In the genomic region with DNA sequence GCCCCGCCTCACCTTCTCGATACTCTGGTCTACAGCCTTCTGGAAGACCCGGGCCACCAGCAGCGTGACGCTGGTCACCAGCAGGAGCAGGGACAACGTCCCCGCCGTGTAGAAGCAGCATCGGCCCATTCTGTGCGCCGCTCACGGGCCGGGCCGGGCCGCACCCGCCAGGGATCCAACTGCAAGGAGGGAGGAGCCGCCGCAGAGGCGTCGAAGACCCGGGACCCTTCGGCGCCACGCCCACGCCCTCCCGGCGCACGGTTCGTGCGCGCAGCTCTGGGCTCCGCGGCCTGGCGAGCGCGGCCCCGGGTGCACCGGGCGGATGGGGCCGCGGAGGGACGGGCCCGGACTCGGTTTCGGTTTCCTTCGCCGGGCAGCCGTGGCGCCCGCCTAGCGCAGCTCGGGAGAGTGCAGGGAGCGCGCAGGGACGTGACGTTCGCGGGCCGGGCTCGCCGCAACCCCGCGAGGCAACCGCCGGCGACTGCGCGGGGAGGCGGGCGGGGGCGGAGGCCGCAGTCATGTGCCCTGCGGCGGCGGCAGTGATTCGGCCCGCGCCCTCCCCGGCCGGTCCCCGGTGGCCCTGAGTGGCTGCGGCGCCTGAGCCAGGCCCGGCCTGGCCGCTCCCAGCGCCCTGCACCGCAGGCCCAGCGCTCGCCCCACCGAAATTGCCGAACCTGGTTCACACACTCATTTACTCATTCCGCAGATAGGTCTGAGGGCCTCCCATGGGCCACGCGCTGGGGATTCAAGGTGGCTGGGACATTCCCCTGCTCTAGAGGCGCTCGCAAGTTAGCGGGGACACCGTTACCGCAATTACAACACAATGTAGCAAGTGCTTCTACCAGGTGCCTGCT, we compare ENCODE assay signal across 8 cellular contexts. TPM values are rescaled to one million over a fixed set of nuclear protein-coding genes. Genes with fewer than 3 reads are reported as not detected.
DNase-seq lines count a peak whose midpoint lies in the region; ATAC-seq lines count a peak whose summit lies in the region.

SCARB2 (minus strand) TSS at position 410 of the 854 bp plus-strand sequence; CDS start at position 129, 281 bp downstream.

- peak; percentile 82 for ATAC-seq in GM19438 (IDR thresholded peaks at IDR 0.05; ENCODE audit: low read depth, unreplicated experiment)
- ATAC-seq in HG03565 (IDR thresholded peaks at IDR 0.05; ENCODE audit: unreplicated experiment), result peak; percentile 65

- peak within 1 kb of the TSS; percentile 82 for H3K9ac ChIP-seq in NT2/D1 (ENCODE audit: insufficient read length, low read depth)

- DNase-seq in COLO829 (ENCODE audit: low spot score) (peak; percentile 67), NT2/D1 (ENCODE audit: low read depth, low spot score) (peak; percentile 25), activated T-cell treated with anti-CD3 and anti-CD28 coated beads for 4 hours (peak; percentile 50), epithelial cell of prostate (ENCODE audit: low read depth, low spot score) (peak; percentile 39), mucosa of gallbladder (ENCODE audit: low spot score) (peak; percentile 88)
- peak; percentile 33 for DNase-seq in stimulated activated CD8-positive, alpha-beta memory T cell treated with anti-CD3 and anti-CD28 coated beads, Interleukin-7, amount 100 ng/mL, for 24 hours (ENCODE audit: low read depth)

- H3K27me3 ChIP-seq in NT2/D1 (ENCODE audit: insufficient read depth, insufficient read length), result peaks cover 8% of the 10 kb centered on the region

- H3K27ac ChIP-seq in epithelial cell of prostate, result peak within 1 kb of the TSS; percentile 87

- H3K4me3 ChIP-seq in NT2/D1 (ENCODE audit: insufficient read length, low read depth), result peak within 1 kb of the TSS; percentile 67

- H3K36me3 ChIP-seq in NT2/D1 (ENCODE audit: insufficient read depth, insufficient read length, low read length), result no peaks in the 10 kb centered on the region

- no peaks in the 10 kb centered on the region for H3K4me1 ChIP-seq in NT2/D1 (ENCODE audit: insufficient read depth, insufficient read length)

- no peaks in the 10 kb centered on the region for H3K9me3 ChIP-seq in NT2/D1 (ENCODE audit: insufficient read depth, low read length)

RNA-seq across cellular contexts. Expression of gene SCARB2, which starts in this region (rescaled TPM):
- 213 TPM for total RNA-seq in mucosa of gallbladder

Comparison
In these comparisons a context has a peak if more than half of its experiments do, and no peak if none do; other contexts are left out.
1. Peak in every context shown above with its lines: DNase-seq, ATAC-seq, H3K4me3 ChIP-seq and H3K27ac ChIP-seq.
2. DNase-seq: peak in every context shown above with its lines; median percentile 88 in mucosa of gallbladder; 67 in COLO829; 50 in activated T-cell treated with anti-CD3 and anti-CD28 coated beads for 4 hours; 39 in epithelial cell of prostate; 33 in stimulated activated CD8-positive, alpha-beta memory T cell treated with anti-CD3 and anti-CD28 coated beads, Interleukin-7, amount 100 ng/mL, for 24 hours; 25 in NT2/D1.